Comparison of ENCODE assay signal across 9 cellular contexts in the genomic region with DNA sequence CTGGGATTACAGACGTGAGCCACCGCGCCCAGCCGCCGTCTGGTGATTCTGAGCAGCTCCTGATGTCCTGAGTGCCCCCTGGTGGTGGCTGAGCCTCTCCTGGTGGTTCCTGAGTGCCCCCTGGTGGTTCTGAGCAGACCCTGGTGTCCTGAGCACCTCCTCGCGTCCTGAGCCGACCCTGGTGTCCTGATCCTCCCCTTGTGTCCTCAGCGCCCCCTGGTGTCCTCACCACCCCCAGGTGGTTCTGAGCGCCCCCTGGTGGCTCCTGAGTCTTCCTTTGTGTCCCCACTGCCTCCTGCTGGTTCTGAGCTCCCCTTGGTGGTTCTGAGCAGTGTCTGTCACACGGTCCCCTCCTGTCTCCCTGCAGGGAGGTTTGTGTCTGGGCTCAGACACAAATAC.
A peak's percentile ranks its signal among the peaks of the same experiment; 100 is the strongest.
DNase-seq lines count a peak whose midpoint lies in the region; ATAC-seq and TF ChIP-seq lines count a peak whose summit lies in the region.
"Had no signal": no experiment of that assay in that cellular context is flagged by ENCODE, and none has a peak within 500 bp of the region (broad histone marks: within the 10 kb centered on the region; RNA-seq: fewer than 3 reads in every experiment).

No MANE protein-coding gene starts in this region.

- DNase-seq in NCI-H748 (lab: John Stamatoyannopoulos, UW; ENCODE audit: unreplicated experiment) = peak; percentile 22
- no peak for DNase-seq in NCI-H748 treated with DMSO at 0.1 percent for 48 hours (lab: John Stamatoyannopoulos, UW)
- peak; percentile 65 for DNase-seq in activated CD4-positive, CD25-positive, alpha-beta regulatory T cell treated with anti-CD3 and anti-CD28 coated beads, Interleukin-2, amount 50 U/mL, for 72 hours
- peak; percentile 62 for DNase-seq in germinal center (ENCODE audit: low spot score)
- DNase-seq in upper lobe of right lung = peak; percentile 71
- DNase-seq in glomerular visceral epithelial cell (ENCODE audit: extremely low spot score) = no peak
- no peak for DNase-seq in SHP77 treated with DMSO at 0.1 percent for 48 hours (lab: John Stamatoyannopoulos, UW)

- H3K4me3 ChIP-seq in upper lobe of right lung = no peak overlapping the region
- H3K4me3 ChIP-seq: BLaER1 treated with 17β-estradiol and CSF1 and Interleukin-3, amounts not matched to agents 10 nM and 100 nM had no signal

- H3K27me3 ChIP-seq in upper lobe of right lung = no peaks in the 10 kb centered on the region
- H3K27me3 ChIP-seq: BLaER1 treated with 17β-estradiol and CSF1 and Interleukin-3, amounts not matched to agents 10 nM and 100 nM had no signal

- H3K27ac ChIP-seq in upper lobe of right lung = no peak overlapping the region
- H3K27ac ChIP-seq: BLaER1 treated with 17β-estradiol and CSF1 and Interleukin-3, amounts not matched to agents 10 nM and 100 nM had no signal

- H3K36me3 ChIP-seq in upper lobe of right lung = no peaks in the 10 kb centered on the region
- H3K36me3 ChIP-seq: BLaER1 treated with 17β-estradiol and CSF1 and Interleukin-3, amounts not matched to agents 10 nM and 100 nM had no signal

- no peaks in the 10 kb centered on the region for H3K9me3 ChIP-seq in upper lobe of right lung

- H3K4me1 ChIP-seq in upper lobe of right lung = no peaks in the 10 kb centered on the region

- ATAC-seq in HG03342 (IDR thresholded peaks at IDR 0.05; ENCODE audit: unreplicated experiment) = peak; percentile 46
- peak; percentile 67 for ATAC-seq in upper lobe of right lung

- intact Hi-C loops in upper lobe of right lung (cut with DNase I) = no loop called here

- TF ChIP-seq CTCF in upper lobe of right lung (IDR thresholded peaks at IDR 0.05) = peak; percentile 37

Comparison
In these comparisons a context has a peak if more than half of its experiments do, and no peak if none do; other contexts are left out.
1. DNase-seq: peak in NCI-H748 (single experiment), activated CD4-positive, CD25-positive, alpha-beta regulatory T cell treated with anti-CD3 and anti-CD28 coated beads, Interleukin-2, amount 50 U/mL, for 72 hours (single experiment), germinal center (single experiment) and upper lobe of right lung (single experiment); none in NCI-H748 treated with DMSO at 0.1 percent for 48 hours (single experiment), glomerular visceral epithelial cell (single experiment) and SHP77 treated with DMSO at 0.1 percent for 48 hours (single experiment).